29 cellular contexts compared by ENCODE assay signal in genomic region chr11:1228921-1229451, GRCh38. TPM values are rescaled to one million over a fixed set of nuclear protein-coding genes. Genes with fewer than 3 reads are reported as not detected.
A peak's percentile ranks its signal among the peaks of the same experiment; 100 is the strongest.
DNase-seq lines count a peak whose midpoint lies in the region; ATAC-seq, FAIRE-seq and TF ChIP-seq lines count a peak whose summit lies in the region.
"Had no signal": no experiment of that assay in that cellular context is flagged by ENCODE, and none has a peak within 500 bp of the region (broad histone marks: within the 10 kb centered on the region; RNA-seq: fewer than 3 reads in every experiment).

No MANE protein-coding gene starts in this region.

- no peaks in the 10 kb centered on the region for H3K36me3 Mint-ChIP-seq in endodermal cell (ENCODE audit: low read depth)
- H3K36me3 Mint-ChIP-seq in activated T-helper 1 cell treated with anti-CD3 and anti-CD28 coated beads, Interleukin-12 subunit alpha, Interleukin-12 subunit beta, Interleukin-2, Interleukin-4 antibody, amounts not matched to agents 30 ng/mL and 10 ng/mL and 1 ng/mL, durations not matched to agents 14 hours and 24 hours and 36 hours (ENCODE audit: low read depth): no peaks in the 10 kb centered on the region

- no peaks in the 10 kb centered on the region for H3K9me3 ChIP-seq in right lobe of liver
- no peaks in the 10 kb centered on the region for H3K9me3 ChIP-seq in HepG2 (ENCODE audit: low read length)
- H3K9me3 ChIP-seq in endodermal cell (ENCODE audit: control insufficient read depth, low read length): no peaks in the 10 kb centered on the region
- H3K9me3 ChIP-seq: adrenal gland; BLaER1 treated with 17β-estradiol and CSF1 and Interleukin-3, amounts not matched to agents 10 nM and 100 nM; body of pancreas; Caco-2; thyroid gland had no signal

- no peaks in the 10 kb centered on the region for H3K9me3 Mint-ChIP-seq in endodermal cell
- H3K9me3 Mint-ChIP-seq in activated T-helper 1 cell treated with anti-CD3 and anti-CD28 coated beads, Interleukin-12 subunit alpha, Interleukin-12 subunit beta, Interleukin-2, Interleukin-4 antibody, amounts not matched to agents 30 ng/mL and 10 ng/mL and 1 ng/mL, durations not matched to agents 14 hours and 24 hours and 36 hours: no peaks in the 10 kb centered on the region
- H3K9me3 Mint-ChIP-seq: stimulated activated naive CD8-positive, alpha-beta T cell treated with anti-CD3 and anti-CD28 coated beads, Interleukin-15, amount 100 ng/mL, for 72 hours had no signal

- no peaks in the 10 kb centered on the region for H4K20me1 ChIP-seq in HepG2 (ENCODE audit: insufficient read depth, low read length)

- no peak overlapping the region for H3K4me2 ChIP-seq in HepG2 (ENCODE audit: low read depth, low read length)
- H3K4me2 ChIP-seq: BLaER1 treated with 17β-estradiol and CSF1 and Interleukin-3, amounts not matched to agents 10 nM and 100 nM had no signal

- H3K9ac ChIP-seq in HepG2 (ENCODE audit: insufficient read depth, low read depth, low read length): no peak overlapping the region
- no peak overlapping the region for H3K9ac ChIP-seq in endodermal cell (ENCODE audit: extremely low read depth, low read length, poor library complexity, severe bottlenecking)
- H3K9ac ChIP-seq: BLaER1 treated with 17β-estradiol and CSF1 and Interleukin-3, amounts not matched to agents 10 nM and 100 nM had no signal

- H3K27ac Mint-ChIP-seq in endodermal cell: no peak overlapping the region
- no peak overlapping the region for H3K27ac Mint-ChIP-seq in activated T-helper 1 cell treated with anti-CD3 and anti-CD28 coated beads, Interleukin-12 subunit alpha, Interleukin-12 subunit beta, Interleukin-2, Interleukin-4 antibody, amounts not matched to agents 30 ng/mL and 10 ng/mL and 1 ng/mL, durations not matched to agents 14 hours and 24 hours and 36 hours
- H3K27ac Mint-ChIP-seq: activated CD4-positive, alpha-beta T cell treated with anti-CD3 and anti-CD28 coated beads for 36 hours; stimulated activated naive CD8-positive, alpha-beta T cell treated with anti-CD3 and anti-CD28 coated beads, Interleukin-15, amount 100 ng/mL, for 72 hours had no signal

- POLR2A ChIA-PET in HepG2 (lab: Yijun Ruan, JAX): no interaction called here

- ATAC-seq in right lobe of liver: no peak
- no peak for ATAC-seq in HepG2
- no peak for ATAC-seq in HG02678 (IDR thresholded peaks at IDR 0.05; ENCODE audit: unreplicated experiment)
- ATAC-seq: activated CD4-positive, alpha-beta T cell treated with anti-CD3 and anti-CD28 coated beads for 36 hours; body of pancreas had no signal

- H3K4me1 ChIP-seq in right lobe of liver (no peaks in the 10 kb centered on the region), HepG2 (ENCODE audit: insufficient read depth, low read length) (no peaks in the 10 kb centered on the region), endodermal cell (ENCODE audit: control insufficient read depth, insufficient read depth, low read length) (no peaks in the 10 kb centered on the region)
- H3K4me1 ChIP-seq: adrenal gland, body of pancreas, Caco-2, thyroid gland had no signal

- no peak overlapping the region for H2AFZ ChIP-seq in HepG2 (ENCODE audit: low read length)

- no peaks in the 10 kb centered on the region for H3K27me3 Mint-ChIP-seq in endodermal cell (ENCODE audit: insufficient read depth)
- H3K27me3 Mint-ChIP-seq in activated T-helper 1 cell treated with anti-CD3 and anti-CD28 coated beads, Interleukin-12 subunit alpha, Interleukin-12 subunit beta, Interleukin-2, Interleukin-4 antibody, amounts not matched to agents 30 ng/mL and 10 ng/mL and 1 ng/mL, durations not matched to agents 14 hours and 24 hours and 36 hours (ENCODE audit: insufficient read depth): no peaks in the 10 kb centered on the region
- H3K27me3 Mint-ChIP-seq: activated CD4-positive, alpha-beta T cell treated with anti-CD3 and anti-CD28 coated beads for 36 hours had no signal

- TF ChIP-seq EP300 in HepG2 (IDR thresholded peaks at IDR 0.05; ENCODE audit: low read depth in 2 of 2, low read length in 2 of 2) (no peak), HepG2 (CRISPR knock-in tag; IDR thresholded peaks at IDR 0.05; ENCODE audit: borderline replicate concordance) (no peak)

- WGBS in right lobe of liver (ENCODE audit: insufficient coverage, low coverage, low lambda C conversion rate, missing lambda C conversion rate): no CpG with 5 or more reads among the region's 18 CpGs
- WGBS in HepG2 (ENCODE audit: low lambda C conversion rate): no CpG with 5 or more reads among the region's 18 CpGs
- WGBS in endodermal cell (ENCODE audit: insufficient coverage in 1 of 2, insufficient read length in 1 of 2), 2 experiments: 90 to 98% methylated on average over 7 to 18 of the region's 18 CpGs

- CTCF ChIA-PET in HepG2 (lab: Yijun Ruan, JAX; ENCODE audit: low intra/inter-chr PET ratio, low total read pairs): no interaction called here

- H3K79me2 ChIP-seq in HepG2 (ENCODE audit: insufficient read depth, low read length): no peaks in the 10 kb centered on the region

- intact Hi-C loops in right lobe of liver (cut with DNase I): no loop called here
- intact Hi-C loops in HepG2 (cut with micrococcal nuclease; ENCODE audit: unreplicated experiment): no loop called here
- intact Hi-C loops in activated T-helper 1 cell treated with anti-CD3 and anti-CD28 coated beads, Interleukin-12 subunit alpha, Interleukin-12 subunit beta, Interleukin-2, Interleukin-4 antibody, amounts not matched to agents 30 ng/mL and 10 ng/mL and 1 ng/mL, durations not matched to agents 14 hours and 24 hours and 36 hours (cut with micrococcal nuclease): no loop called here

- H3K27ac ChIP-seq in right lobe of liver (no peak overlapping the region), HepG2 (ENCODE audit: extremely low read length, insufficient read depth, low read length) (no peak overlapping the region), endodermal cell (ENCODE audit: low read depth, low read length) (no peak overlapping the region)
- H3K27ac ChIP-seq: adrenal gland; BLaER1 treated with 17β-estradiol and CSF1 and Interleukin-3, amounts not matched to agents 10 nM and 100 nM; body of pancreas; RWPE1; skin epidermis; thyroid gland had no signal

- no peak for TF ChIP-seq RAD21 in HepG2 (CRISPR knock-in tag; IDR thresholded peaks at IDR 0.05)

- FAIRE-seq in HepG2 (lab: Jason Lieb, UNC): no peak

- DNase-seq in right lobe of liver (peak; percentile 14 to 51 (median 39)), HepG2 (ENCODE audit: low spot score) (no peak), endodermal cell (peak; percentile 38), mesenteric fat pad (ENCODE audit: low spot score) (peak; percentile 81), SHP77 treated with DMSO at 0.1 percent for 48 hours (lab: John Stamatoyannopoulos, UW) (no peak), foreskin melanocyte (no peak)
- no peak for DNase-seq in activated T-helper 1 cell treated with anti-CD3 and anti-CD28 coated beads, Interleukin-12 subunit alpha, Interleukin-12 subunit beta, Interleukin-2, Interleukin-4 antibody, amounts not matched to agents 30 ng/mL and 10 ng/mL and 1 ng/mL, durations not matched to agents 14 hours and 24 hours and 36 hours (ENCODE audit: low spot score)
- DNase-seq: activated CD4-positive, alpha-beta T cell treated with anti-CD3 and anti-CD28 coated beads for 36 hours; activated CD8-positive, alpha-beta memory T cell treated with anti-CD3 and anti-CD28 coated beads for 24 hours; activated naive CD4-positive, alpha-beta T cell; cerebellar nuclear complex; mesenchymal stem cell; NCI-H146; NCI-H2107; NCI-H446; nucleus accumbens; stimulated activated naive CD8-positive, alpha-beta T cell treated with anti-CD3 and anti-CD28 coated beads, Interleukin-15, amount 100 ng/mL, for 72 hours; T-helper 2 cell; thyroid gland had no signal

- no peaks in the 10 kb centered on the region for H3K27me3 ChIP-seq in right lobe of liver
- peaks cover 5 to 9% of the 10 kb centered on the region in 2 experiments; a peak in 2 of 5 replicates for H3K27me3 ChIP-seq in HepG2 (ENCODE audit: control insufficient read depth in 1 of 2, insufficient read depth in 2 of 2, low read length in 2 of 2)
- no peaks in the 10 kb centered on the region for H3K27me3 ChIP-seq in endodermal cell (ENCODE audit: control insufficient read depth, insufficient read depth, low read length, poor library complexity, severe bottlenecking)
- H3K27me3 ChIP-seq: thyroid gland had no signal

- no peak for TF ChIP-seq CTCF in right lobe of liver (IDR thresholded peaks at IDR 0.05)
- no peak for TF ChIP-seq CTCF in HepG2 (CRISPR knock-in tag; IDR thresholded peaks at IDR 0.05)
- TF ChIP-seq CTCF in endodermal cell (conservative IDR thresholded peaks at IDR 0.05): no peak

- H3K4me3 Mint-ChIP-seq in endodermal cell: no peak overlapping the region
- H3K4me3 Mint-ChIP-seq in activated T-helper 1 cell treated with anti-CD3 and anti-CD28 coated beads, Interleukin-12 subunit alpha, Interleukin-12 subunit beta, Interleukin-2, Interleukin-4 antibody, amounts not matched to agents 30 ng/mL and 10 ng/mL and 1 ng/mL, durations not matched to agents 14 hours and 24 hours and 36 hours: no peak overlapping the region
- H3K4me3 Mint-ChIP-seq: activated CD4-positive, alpha-beta T cell treated with anti-CD3 and anti-CD28 coated beads for 36 hours; stimulated activated naive CD8-positive, alpha-beta T cell treated with anti-CD3 and anti-CD28 coated beads, Interleukin-15, amount 100 ng/mL, for 72 hours had no signal

- no peaks in the 10 kb centered on the region for H3K4me1 Mint-ChIP-seq in endodermal cell
- H3K4me1 Mint-ChIP-seq in activated T-helper 1 cell treated with anti-CD3 and anti-CD28 coated beads, Interleukin-12 subunit alpha, Interleukin-12 subunit beta, Interleukin-2, Interleukin-4 antibody, amounts not matched to agents 30 ng/mL and 10 ng/mL and 1 ng/mL, durations not matched to agents 14 hours and 24 hours and 36 hours (ENCODE audit: low read depth): no peaks in the 10 kb centered on the region
- H3K4me1 Mint-ChIP-seq: activated CD4-positive, alpha-beta T cell treated with anti-CD3 and anti-CD28 coated beads for 36 hours; stimulated activated naive CD8-positive, alpha-beta T cell treated with anti-CD3 and anti-CD28 coated beads, Interleukin-15, amount 100 ng/mL, for 72 hours had no signal

- in situ Hi-C loops in HepG2 (cut with HindIII; ENCODE audit: extremely low pct_ligation_motif_present, low pct_unique_long_range_greater_than_20kb): loop anchor here (5.0 kb wide), 1 partner anchor 117 kb away; no protein-coding TSS in a partner anchor

- TF ChIP-seq POLR2A in right lobe of liver (IDR thresholded peaks at IDR 0.05): no peak
- TF ChIP-seq POLR2A in HepG2 (IDR thresholded peaks at IDR 0.05; ENCODE audit: insufficient read depth in 1 of 2, low read depth in 2 of 2, low read length in 2 of 2): no peak

- no peaks in the 10 kb centered on the region for H3K36me3 ChIP-seq in right lobe of liver
- no peaks in the 10 kb centered on the region for H3K36me3 ChIP-seq in HepG2 (replicated peaks in 1 of 2; ENCODE audit: control insufficient read depth in 1 of 2, insufficient read depth in 2 of 2, low read length in 2 of 2)
- H3K36me3 ChIP-seq in endodermal cell (ENCODE audit: control insufficient read depth, insufficient read depth, low read length): no peaks in the 10 kb centered on the region
- H3K36me3 ChIP-seq: adrenal gland; BLaER1 treated with 17β-estradiol and CSF1 and Interleukin-3, amounts not matched to agents 10 nM and 100 nM; thyroid gland had no signal

- no TSS peak for BruUV-seq in HepG2 (replicated peaks; lab: Mats Ljungman, UMichigan)

- H3K4me3 ChIP-seq in right lobe of liver (no peak overlapping the region), HepG2 (replicated peaks in 1 of 3; ENCODE audit: insufficient read depth in 1 of 3, low read depth in 2 of 3, low read length in 3 of 3) (no peak overlapping the region), endodermal cell (ENCODE audit: low read length) (no peak overlapping the region)
- H3K4me3 ChIP-seq: adrenal gland; BLaER1 treated with 17β-estradiol and CSF1 and Interleukin-3, amounts not matched to agents 10 nM and 100 nM; body of pancreas; skin epidermis; thyroid gland had no signal

RNA-seq across cellular contexts. Expression of gene MUC5B, which starts 6.1 kb away (rescaled TPM):
- total RNA-seq in right lobe of liver (1 to 10 TPM in 2 of 6 experiments, under 1 TPM in 4; 0.06 to 3.7 (median 0.78) TPM), HepG2 (2016; rRNA removed; fragmentation: Illumina TruSeq; extraction: Trizol) (not detected in 2 replicates), endodermal cell (not detected), mesenteric fat pad (not detected)
- under 0.01 TPM in 1 of 2 replicates, not detected in the other for total RNA-seq in HepG2 (2016; cell fraction: cytosol; rRNA removed; fragmentation: Illumina TruSeq; extraction: Trizol; ENCODE audit: low read depth)
- total RNA-seq in HepG2 (2016; cell fraction: insoluble cytoplasmic fraction; rRNA removed; fragmentation: Illumina TruSeq; extraction: Trizol): not detected in 2 replicates
- total RNA-seq in HepG2 (2016; cell fraction: membrane; rRNA removed; fragmentation: Illumina TruSeq; extraction: Trizol): not detected in 2 replicates
- total RNA-seq in HepG2 (2016; cell fraction: nucleus; rRNA removed; fragmentation: Illumina TruSeq; extraction: Trizol): not detected in 2 replicates
- 0.01 and 0.05 TPM in 2 replicates for polyA plus RNA-seq in HepG2 (2011; rRNA removed)
- under 0.01 and 0.01 TPM in 2 replicates for polyA plus RNA-seq in HepG2 (2011; cell fraction: cytosol; rRNA removed)
- polyA plus RNA-seq in HepG2 (2011; cell fraction: nucleus; rRNA removed): 0.18 and 0.99 TPM in 2 replicates
- polyA plus RNA-seq in HepG2 (2012): 2.3 and 3.1 TPM in 2 replicates
- not detected in 2 replicates for polyA plus RNA-seq in HepG2 (2016; cell fraction: cytosol; fragmentation: Illumina TruSeq; extraction: Trizol; ENCODE audit: low read depth)
- polyA plus RNA-seq in HepG2 (2016; cell fraction: insoluble cytoplasmic fraction; fragmentation: Illumina TruSeq; extraction: Trizol; ENCODE audit: low read depth): not detected in 2 replicates
- polyA plus RNA-seq in HepG2 (2016; cell fraction: membrane; fragmentation: Illumina TruSeq; extraction: Trizol; ENCODE audit: low read depth): not detected in 2 replicates
- polyA plus RNA-seq in HepG2 (2016; cell fraction: nucleus; fragmentation: Illumina TruSeq; extraction: Trizol; ENCODE audit: insufficient read depth, low read depth): not detected in 2 replicates
- 0.02 and 0.06 TPM in 2 replicates for polyA minus RNA-seq in HepG2 (2011; rRNA and poly(A)+ RNA removed; ENCODE audit: low replicate concordance)
- polyA minus RNA-seq in HepG2 (2011; cell fraction: cytosol; rRNA and poly(A)+ RNA removed): 0.69 TPM in 1 of 2 replicates, not detected in the other
- 0.26 and 0.50 TPM in 2 replicates for polyA minus RNA-seq in HepG2 (2011; cell fraction: nucleus; rRNA and poly(A)+ RNA removed)
- 0.04 TPM for polyA plus RNA-seq in endodermal cell (2013, experiment 1 of 2)
- 0.04 TPM for polyA plus RNA-seq in endodermal cell (2013, experiment 2 of 2)
- not detected in 2 replicates for total RNA-seq in activated T-helper 1 cell treated with anti-CD3 and anti-CD28 coated beads, Interleukin-12 subunit alpha, Interleukin-12 subunit beta, Interleukin-2, Interleukin-4 antibody, amounts not matched to agents 30 ng/mL and 10 ng/mL and 1 ng/mL, durations not matched to agents 14 hours and 24 hours and 36 hours
- total RNA-seq: activated CD4-positive, alpha-beta T cell treated with anti-CD3 and anti-CD28 coated beads for 36 hours; Caco-2; LHCN-M2; myocyte; pulmonary artery endothelial cell; thyroid gland had no signal

Comparison
In these comparisons a context has a peak if more than half of its experiments do, and no peak if none do; other contexts are left out.
1. DNase-seq: peak in right lobe of liver (3 of 3), endodermal cell (single experiment) and mesenteric fat pad (single experiment); none in HepG2 (single experiment), SHP77 treated with DMSO at 0.1 percent for 48 hours (single experiment), activated T-helper 1 cell treated with anti-CD3 and anti-CD28 coated beads, Interleukin-12 subunit alpha, Interleukin-12 subunit beta, Interleukin-2, Interleukin-4 antibody, amounts not matched to agents 30 ng/mL and 10 ng/mL and 1 ng/mL, durations not matched to agents 14 hours and 24 hours and 36 hours (single experiment) and foreskin melanocyte (single experiment).